Comparison of ENCODE assay signal across 12 cellular contexts in genomic region chr3:158420654-158421396, GRCh38.
A peak's percentile ranks its signal among the peaks of the same experiment; 100 is the strongest.
DNase-seq lines count a peak whose midpoint lies in the region; TF ChIP-seq lines count a peak whose summit lies in the region.
"Had no signal": no experiment of that assay in that cellular context is flagged by ENCODE, and none has a peak within 500 bp of the region (broad histone marks: within the 10 kb centered on the region; RNA-seq: fewer than 3 reads in every experiment).

No MANE protein-coding gene starts in this region.

- H3K27me3 Mint-ChIP-seq in activated CD4-positive, alpha-beta T cell treated with anti-CD3 and anti-CD28 coated beads, Interleukin-2, amount 10 ng/mL, durations not matched to agents 24 days and 14 days, result no peaks in the 10 kb centered on the region
- H3K27me3 Mint-ChIP-seq: activated CD8-positive, alpha-beta memory T cell treated with anti-CD3 and anti-CD28 coated beads, Interleukin-2, amount 10 ng/mL, durations not matched to agents 7 days and 5 days had no signal

- peak overlapping the region; percentile 0 for H3K27ac Mint-ChIP-seq in activated CD4-positive, alpha-beta T cell treated with anti-CD3 and anti-CD28 coated beads, Interleukin-2, amount 10 ng/mL, durations not matched to agents 24 days and 14 days
- H3K27ac Mint-ChIP-seq: activated CD8-positive, alpha-beta memory T cell treated with anti-CD3 and anti-CD28 coated beads, Interleukin-2, amount 10 ng/mL, durations not matched to agents 7 days and 5 days had no signal

- H3K4me1 Mint-ChIP-seq in activated CD4-positive, alpha-beta T cell treated with anti-CD3 and anti-CD28 coated beads, Interleukin-2, amount 10 ng/mL, durations not matched to agents 24 days and 14 days, result peaks cover 8% of the 10 kb centered on the region

- H3K79me1 ChIP-seq in trophoblast cell (ENCODE audit: low read length), result no peaks in the 10 kb centered on the region

- H2AFZ ChIP-seq in Karpas-422 (ENCODE audit: low read length), result 0 out of 2 replicates have a peak overlapping the region, but pooled peaks have one; percentile 10
- H2AFZ ChIP-seq in trophoblast cell (ENCODE audit: insufficient read depth, low read length, poor library complexity), result no peak overlapping the region

- H3K4me3 ChIP-seq in Karpas-422 (ENCODE audit: low read length) (no peak overlapping the region), trophoblast cell (ENCODE audit: low read depth, low read length) (no peak overlapping the region), tibial nerve (no peak overlapping the region)

- H3K36me3 ChIP-seq in Karpas-422 (ENCODE audit: insufficient read depth, low read length) (no peaks in the 10 kb centered on the region), trophoblast cell (ENCODE audit: control insufficient read depth in 1 of 2, insufficient read depth in 2 of 2, low read length in 2 of 2) (no peaks in the 10 kb centered on the region), tibial nerve (no peaks in the 10 kb centered on the region)
- H3K36me3 ChIP-seq: BE2C had no signal

- H4K91ac ChIP-seq in trophoblast cell (ENCODE audit: low read depth, low read length), result no peak overlapping the region

- H4K20me1 ChIP-seq in Karpas-422 (ENCODE audit: insufficient read depth, low read depth, low read length), result no peaks in the 10 kb centered on the region

- peaks cover 27% of the 10 kb centered on the region for H3K79me2 ChIP-seq in Karpas-422 (ENCODE audit: low read length)
- H3K79me2 ChIP-seq in trophoblast cell (ENCODE audit: control insufficient read depth, insufficient read depth, low read length, poor library complexity), result no peaks in the 10 kb centered on the region

- H3K9me3 Mint-ChIP-seq in activated CD4-positive, alpha-beta T cell treated with anti-CD3 and anti-CD28 coated beads, Interleukin-2, amount 10 ng/mL, durations not matched to agents 24 days and 14 days, result peaks cover 4% of the 10 kb centered on the region

- H3K9me3 ChIP-seq in Karpas-422 (ENCODE audit: low read length) (no peaks in the 10 kb centered on the region), trophoblast cell (ENCODE audit: insufficient read depth, low read depth, low read length) (no peaks in the 10 kb centered on the region), tibial nerve (no peaks in the 10 kb centered on the region)
- H3K9me3 ChIP-seq: BE2C had no signal

- no peak overlapping the region for H4K12ac ChIP-seq in trophoblast cell (ENCODE audit: low read depth, low read length)

- no peak overlapping the region for H3K4ac ChIP-seq in trophoblast cell (ENCODE audit: low read depth, low read length)

- DNase-seq in activated CD4-positive, alpha-beta T cell treated with anti-CD3 and anti-CD28 coated beads, Interleukin-2, amount 10 ng/mL, durations not matched to agents 24 days and 14 days, result no peak
- DNase-seq in activated CD4-positive, alpha-beta T cell treated with anti-CD3 and anti-CD28 coated beads for 4 hours, result no peak
- DNase-seq in HCEC 1CT (peak; percentile 33), Karpas-422 (no peak), trophoblast cell (peak; percentile 36 to 62), NCI-H1694 (lab: John Stamatoyannopoulos, UW) (no peak), tibial nerve (ENCODE audit: low spot score in 2 of 2) (no peak)
- DNase-seq in stimulated activated CD4-positive, alpha-beta T cell treated with anti-CD3 and anti-CD28 coated beads, Interleukin-2, amount 100 ng/mL, for 48 hours, result no peak
- DNase-seq: activated CD8-positive, alpha-beta memory T cell treated with anti-CD3 and anti-CD28 coated beads, Interleukin-2, amount 10 ng/mL, durations not matched to agents 7 days and 5 days; BE2C; NCI-H1105; stimulated activated CD4-positive, alpha-beta T cell treated with anti-CD3 and anti-CD28 coated beads, Interleukin-4, amount 100 ng/mL, for 1 hour had no signal

- H2BK12ac ChIP-seq in trophoblast cell (ENCODE audit: low read length), result no peak overlapping the region

- no peaks in the 10 kb centered on the region for H3K9me2 ChIP-seq in Karpas-422 (replicated peaks; ENCODE audit: insufficient read depth, low read length)

- H3K4me1 ChIP-seq in Karpas-422 (ENCODE audit: low read length), result peaks cover 19% of the 10 kb centered on the region
- no peaks in the 10 kb centered on the region for H3K4me1 ChIP-seq in trophoblast cell (ENCODE audit: control insufficient read depth in 1 of 2, insufficient read depth in 2 of 2, low read length in 2 of 2)
- H3K4me1 ChIP-seq in tibial nerve, result no peaks in the 10 kb centered on the region
- H3K4me1 ChIP-seq: BE2C had no signal

- H3K23ac ChIP-seq in trophoblast cell (ENCODE audit: low read length), result no peak overlapping the region

- intact Hi-C loops in activated CD4-positive, alpha-beta T cell treated with anti-CD3 and anti-CD28 coated beads, Interleukin-2, amount 10 ng/mL, durations not matched to agents 24 days and 14 days (cut with micrococcal nuclease), result loop anchor here (2.0 kb wide), 1 partner anchor 22 kb away; no protein-coding TSS in a partner anchor

- H3K4me2 ChIP-seq in Karpas-422 (ENCODE audit: low read depth, low read length, poor library complexity, severe bottlenecking), result no peak overlapping the region
- no peak overlapping the region for H3K4me2 ChIP-seq in trophoblast cell (ENCODE audit: low read length)

- no peaks in the 10 kb centered on the region for H3K36me3 Mint-ChIP-seq in activated CD4-positive, alpha-beta T cell treated with anti-CD3 and anti-CD28 coated beads, Interleukin-2, amount 10 ng/mL, durations not matched to agents 24 days and 14 days (ENCODE audit: low read depth)

- H3K27ac ChIP-seq in Karpas-422 (ENCODE audit: low read length) (no peak overlapping the region), trophoblast cell (ENCODE audit: low read depth, low read length) (no peak overlapping the region), tibial nerve (no peak overlapping the region)

- H4K8ac ChIP-seq in trophoblast cell (ENCODE audit: low read depth, low read length), result no peak overlapping the region

- no peak overlapping the region for H3K9ac ChIP-seq in Karpas-422 (ENCODE audit: low read length)
- no peak overlapping the region for H3K9ac ChIP-seq in trophoblast cell (ENCODE audit: low read length)

- H2AK5ac ChIP-seq in trophoblast cell (ENCODE audit: low read length), result no peak overlapping the region

- H3K4me3 Mint-ChIP-seq in activated CD4-positive, alpha-beta T cell treated with anti-CD3 and anti-CD28 coated beads, Interleukin-2, amount 10 ng/mL, durations not matched to agents 24 days and 14 days, result no peak overlapping the region
- H3K4me3 Mint-ChIP-seq: activated CD8-positive, alpha-beta memory T cell treated with anti-CD3 and anti-CD28 coated beads, Interleukin-2, amount 10 ng/mL, durations not matched to agents 7 days and 5 days had no signal

- TF ChIP-seq EP300 in tibial nerve (IDR thresholded peaks at IDR 0.05), result no peak

- TF ChIP-seq POLR2A in tibial nerve (IDR thresholded peaks at IDR 0.05), result no peak

- no peak overlapping the region for H3K18ac ChIP-seq in trophoblast cell (ENCODE audit: low read length)

- no peak overlapping the region for H2BK5ac ChIP-seq in trophoblast cell (ENCODE audit: low read depth, low read length, poor library complexity)

- no peak overlapping the region for H2BK120ac ChIP-seq in trophoblast cell (ENCODE audit: insufficient read depth, low read length, poor library complexity)

- no peak for TF ChIP-seq CTCF in tibial nerve (IDR thresholded peaks at IDR 0.05)

- WGBS in trophoblast cell (ENCODE audit: extremely low coverage, insufficient coverage, insufficient read length), result no CpG with 5 or more reads among the region's 3 CpGs
- 88 to 89% methylated on average over 3 of the region's 3 CpGs for WGBS in tibial nerve, 2 donors

- H3K27me3 ChIP-seq in Karpas-422 (ENCODE audit: low read length), result no peaks in the 10 kb centered on the region
- no peaks in the 10 kb centered on the region for H3K27me3 ChIP-seq in trophoblast cell (ENCODE audit: insufficient read depth, low read length)
- no peaks in the 10 kb centered on the region for H3K27me3 ChIP-seq in tibial nerve
- H3K27me3 ChIP-seq: BE2C had no signal

- H3K14ac ChIP-seq in trophoblast cell (ENCODE audit: low read length), result no peak overlapping the region

Comparison
In these comparisons a context has a peak if more than half of its experiments do, and no peak if none do; other contexts are left out.
1. DNase-seq: peak in HCEC 1CT (single experiment) and trophoblast cell (2 of 2); none in activated CD4-positive, alpha-beta T cell treated with anti-CD3 and anti-CD28 coated beads, Interleukin-2, amount 10 ng/mL, durations not matched to agents 24 days and 14 days (single experiment), activated CD4-positive, alpha-beta T cell treated with anti-CD3 and anti-CD28 coated beads for 4 hours (0 of 2), Karpas-422 (single experiment), stimulated activated CD4-positive, alpha-beta T cell treated with anti-CD3 and anti-CD28 coated beads, Interleukin-2, amount 100 ng/mL, for 48 hours (0 of 2), NCI-H1694 (single experiment) and tibial nerve (0 of 2).